In the genomic region with DNA sequence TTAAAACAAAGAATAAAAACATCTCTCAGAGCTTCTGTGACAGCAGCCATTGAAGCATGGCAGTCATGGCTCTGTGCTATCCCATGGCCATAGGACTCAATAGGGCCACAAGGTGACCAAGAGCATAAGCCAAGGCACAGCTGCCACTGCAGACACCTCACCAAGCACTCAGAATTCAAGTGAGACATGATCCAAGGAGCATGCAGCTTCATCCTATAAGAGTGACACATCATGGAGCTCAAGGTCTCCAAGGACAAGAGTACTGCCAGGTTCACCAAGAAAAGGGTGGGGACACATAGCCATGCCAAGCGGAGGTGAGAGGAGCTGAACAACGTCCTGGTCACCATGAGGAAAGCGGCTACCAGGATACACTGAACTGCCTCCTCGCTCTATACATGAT, we compare ENCODE assay signal across 17 cellular contexts.
"Had no signal": no experiment of that assay in that cellular context is flagged by ENCODE, and none has a peak within 500 bp of the region (broad histone marks: within the 10 kb centered on the region; RNA-seq: fewer than 3 reads in every experiment).

No MANE protein-coding gene starts in this region.

- H3K36me3 ChIP-seq: breast epithelium, lower lobe of right lung had no signal

- H3K27me3 ChIP-seq: breast epithelium, testis had no signal

- H3K9me3 ChIP-seq: breast epithelium, lower lobe of right lung, mucosa of descending colon, testis had no signal

- H3K4me1 Mint-ChIP-seq: natural killer cell had no signal

- H3K4me3 Mint-ChIP-seq: activated CD4-positive, alpha-beta memory T cell treated with anti-CD3 and anti-CD28 coated beads for 36 hours; activated naive CD8-positive, alpha-beta T cell; natural killer cell; stimulated activated naive CD8-positive, alpha-beta T cell treated with anti-CD3 and anti-CD28 coated beads, Interleukin-15, Interleukin-2, amounts not matched to agents 100 ng/mL and 50 ng/mL, for 24 hours; T-helper 2 cell treated with Interferon-gamma antibody and Interleukin-4, amounts not matched to agents 5 μg/mL and 100 μg/mL, for 36 hours had no signal

- H3K9me3 Mint-ChIP-seq: activated CD4-positive, alpha-beta memory T cell treated with anti-CD3 and anti-CD28 coated beads for 36 hours; natural killer cell; stimulated activated naive CD8-positive, alpha-beta T cell treated with anti-CD3 and anti-CD28 coated beads, Interleukin-15, Interleukin-2, amounts not matched to agents 100 ng/mL and 50 ng/mL, for 24 hours; T-helper 2 cell treated with Interferon-gamma antibody and Interleukin-4, amounts not matched to agents 5 μg/mL and 100 μg/mL, for 36 hours had no signal

- H3K27ac Mint-ChIP-seq: activated CD4-positive, alpha-beta memory T cell treated with anti-CD3 and anti-CD28 coated beads for 36 hours; activated naive CD8-positive, alpha-beta T cell; natural killer cell; stimulated activated naive CD8-positive, alpha-beta T cell treated with anti-CD3 and anti-CD28 coated beads, Interleukin-15, Interleukin-2, amounts not matched to agents 100 ng/mL and 50 ng/mL, for 24 hours; T-helper 2 cell treated with Interferon-gamma antibody and Interleukin-4, amounts not matched to agents 5 μg/mL and 100 μg/mL, for 36 hours had no signal

- ATAC-seq: lower lobe of right lung, natural killer cell had no signal

- H3K4me3 ChIP-seq: breast epithelium, lower lobe of right lung, mucosa of descending colon, testis had no signal

- H3K27ac ChIP-seq: breast epithelium, lower lobe of right lung, testis had no signal

- H3K4me1 ChIP-seq: breast epithelium, testis had no signal

- H3K36me3 Mint-ChIP-seq: activated CD4-positive, alpha-beta memory T cell treated with anti-CD3 and anti-CD28 coated beads for 36 hours; activated naive CD8-positive, alpha-beta T cell; natural killer cell had no signal

- DNase-seq: activated CD4-positive, alpha-beta memory T cell treated with anti-CD3 and anti-CD28 coated beads for 36 hours; activated CD4-positive, CD25-positive, alpha-beta regulatory T cell treated with anti-CD3 and anti-CD28 coated beads, Interleukin-2, amount 50 U/mL, for 72 hours; activated gamma-delta T cell; activated T-cell treated with anti-CD3 and anti-CD28 coated beads, Interleukin-2, amount 50 U/mL, for 48 hours; effector memory CD4-positive, alpha-beta T cell; hippocampal formation; kidney glomerular epithelial cell; lower lobe of right lung; mucosa of descending colon; natural killer cell; nucleus accumbens; stimulated activated CD4-positive, alpha-beta T cell treated with anti-CD3 and anti-CD28 coated beads, Interleukin-4, amount 100 ng/mL, for 24 hours; testis had no signal
